In genomic region chr21:32611471-32611997, GRCh38 we compare ENCODE assay signal across 8 cellular contexts. TPM values are rescaled to one million over a fixed set of nuclear protein-coding genes. Genes with fewer than 3 reads are reported as not detected.
DNase-seq lines count a peak whose midpoint lies in the region; ATAC-seq, FAIRE-seq and TF ChIP-seq lines count a peak whose summit lies in the region.

No MANE protein-coding gene starts in this region.

- peak; percentile 50 for FAIRE-seq in GM12892 (lab: Jason Lieb, UNC)

- ATAC-seq in HG03439 (IDR thresholded peaks at IDR 0.05; ENCODE audit: unreplicated experiment) (peak; percentile 9), HG03571 (IDR thresholded peaks at IDR 0.05; ENCODE audit: unreplicated experiment) (no peak)

- DNase-seq in GM12892 (ENCODE audit: insufficient read length) (peak; percentile 47), T-helper 1 cell (peak in 3 of 5 donors; percentile 18 to 27 (median 27)), T47D (ENCODE audit: low read depth in 1 of 2, low spot score in 1 of 2) (peak; percentile 26 to 30), kidney tubule cell (ENCODE audit: low spot score) (peak; percentile 49), occipital lobe (lab: John Stamatoyannopoulos, UW) (no peak)
- DNase-seq in stimulated activated CD4-positive, alpha-beta T cell treated with anti-CD3 and anti-CD28 coated beads, TNF-alpha, amount 100 ng/mL, for 4 hours (ENCODE audit: low read depth in 3 of 3) = peak in 2 of 3 experiments; percentile 7 to 9

- in situ Hi-C loops in T47D (cut with HindIII; ENCODE audit: low pct_unique_long_range_greater_than_20kb, low sequenced_read_pairs) = no loop called here

- TF ChIP-seq POLR2A in GM12892 (IDR thresholded peaks at IDR 0.05; ENCODE audit: low read depth, low read length) = no peak

RNA-seq across cellular contexts. Expression of gene CFAP298, which starts 0.6 kb away (rescaled TPM):
- polyA plus RNA-seq in GM12892 (2012; ENCODE audit: missing spikeins) = 31.0 TPM
- 18.1 TPM for total RNA-seq in occipital lobe

RNA-seq across cellular contexts. Expression of gene TCP10L, which starts 26.2 kb away (rescaled TPM):
- polyA plus RNA-seq in GM12892 (2012; ENCODE audit: missing spikeins) = 0.42 TPM
- total RNA-seq in occipital lobe = 1.9 TPM
